25 cellular contexts compared by ENCODE assay signal in genomic region chr12:94445662-94446061, GRCh38.
"Had no signal": no experiment of that assay in that cellular context is flagged by ENCODE, and none has a peak within 500 bp of the region (broad histone marks: within the 10 kb centered on the region; RNA-seq: fewer than 3 reads in every experiment).

No MANE protein-coding gene starts in this region.

- H3K9me3 ChIP-seq: lower lobe of right lung had no signal

- H3K27ac ChIP-seq: coronary artery, hepatocyte, lower lobe of right lung, tibial artery, WERI-Rb-1 had no signal

- H3K27ac Mint-ChIP-seq: activated naive CD4-positive, alpha-beta T cell treated with anti-CD3 and anti-CD28 coated beads, Interleukin-2, amount 10 ng/mL, durations not matched to agents 7 days and 5 days; activated naive CD8-positive, alpha-beta T cell treated with anti-CD3 and anti-CD28 coated beads, Interleukin-2, amount 50 U/mL, for 24 hours; brain; nephron progenitor cell had no signal

- H3K27me3 Mint-ChIP-seq: activated naive CD4-positive, alpha-beta T cell treated with anti-CD3 and anti-CD28 coated beads, Interleukin-2, amount 10 ng/mL, durations not matched to agents 7 days and 5 days; activated naive CD8-positive, alpha-beta T cell treated with anti-CD3 and anti-CD28 coated beads, Interleukin-2, amount 50 U/mL, for 24 hours; brain; central memory CD8-positive, alpha-beta T cell had no signal

- H3K4me3 ChIP-seq: coronary artery, hepatocyte, lower lobe of right lung, tibial artery had no signal

- ATAC-seq: activated naive CD8-positive, alpha-beta T cell treated with anti-CD3 and anti-CD28 coated beads, Interleukin-2, amount 50 U/mL, for 24 hours; esophagus mucosa; left cardiac atrium; lower lobe of right lung; stimulated activated naive CD8-positive, alpha-beta T cell treated with anti-CD3 and anti-CD28 coated beads, Interleukin-15, Interleukin-2, amounts not matched to agents 100 U/mL and 50 U/mL, for 24 hours had no signal

- DNase-seq: activated CD4-positive, alpha-beta T cell treated with anti-CD3 and anti-CD28 coated beads for 1 hour; activated CD8-positive, alpha-beta memory T cell treated with anti-CD3 and anti-CD28 coated beads for 24 hours; activated CD8-positive, alpha-beta memory T cell treated with anti-CD3 and anti-CD28 coated beads, Interleukin-2, amount 50 U/mL, for 48 hours; activated effector memory CD4-positive, alpha-beta T cell treated with Interleukin-2 at 50 U/mL for 16 hours; activated naive CD4-positive, alpha-beta T cell treated with anti-CD3 and anti-CD28 coated beads, Interleukin-2, amount 10 ng/mL, durations not matched to agents 7 days and 5 days; activated naive CD8-positive, alpha-beta T cell treated with anti-CD3 and anti-CD28 coated beads, Interleukin-2, amount 50 U/mL, for 24 hours; activated T-cell treated with anti-CD3 and anti-CD28 coated beads, Interleukin-2, amount 50 U/mL, for 48 hours; anterior cingulate cortex; effector CD4-positive, alpha-beta T cell; foreskin fibroblast; left cardiac atrium; lower lobe of right lung; nephron progenitor cell; occipital lobe; posterior cingulate gyrus; stimulated activated naive CD8-positive, alpha-beta T cell treated with anti-CD3 and anti-CD28 coated beads, Interleukin-15, Interleukin-2, amounts not matched to agents 100 U/mL and 50 U/mL, for 24 hours; substantia nigra; T-helper 2 cell; tibial artery; WERI-Rb-1 had no signal

- H3K27me3 ChIP-seq: hepatocyte, tibial artery had no signal

- H3K4me1 ChIP-seq: lower lobe of right lung, tibial artery had no signal

- H3K4me3 Mint-ChIP-seq: activated naive CD4-positive, alpha-beta T cell treated with anti-CD3 and anti-CD28 coated beads, Interleukin-2, amount 10 ng/mL, durations not matched to agents 7 days and 5 days; activated naive CD8-positive, alpha-beta T cell treated with anti-CD3 and anti-CD28 coated beads, Interleukin-2, amount 50 U/mL, for 24 hours; brain; central memory CD8-positive, alpha-beta T cell; nephron progenitor cell had no signal

- H3K4me2 ChIP-seq: hepatocyte had no signal

- H3K4me1 Mint-ChIP-seq: brain, nephron progenitor cell had no signal

- H3K36me3 ChIP-seq: lower lobe of right lung, WERI-Rb-1 had no signal

- H2AFZ ChIP-seq: hepatocyte had no signal
